In the genomic region with DNA sequence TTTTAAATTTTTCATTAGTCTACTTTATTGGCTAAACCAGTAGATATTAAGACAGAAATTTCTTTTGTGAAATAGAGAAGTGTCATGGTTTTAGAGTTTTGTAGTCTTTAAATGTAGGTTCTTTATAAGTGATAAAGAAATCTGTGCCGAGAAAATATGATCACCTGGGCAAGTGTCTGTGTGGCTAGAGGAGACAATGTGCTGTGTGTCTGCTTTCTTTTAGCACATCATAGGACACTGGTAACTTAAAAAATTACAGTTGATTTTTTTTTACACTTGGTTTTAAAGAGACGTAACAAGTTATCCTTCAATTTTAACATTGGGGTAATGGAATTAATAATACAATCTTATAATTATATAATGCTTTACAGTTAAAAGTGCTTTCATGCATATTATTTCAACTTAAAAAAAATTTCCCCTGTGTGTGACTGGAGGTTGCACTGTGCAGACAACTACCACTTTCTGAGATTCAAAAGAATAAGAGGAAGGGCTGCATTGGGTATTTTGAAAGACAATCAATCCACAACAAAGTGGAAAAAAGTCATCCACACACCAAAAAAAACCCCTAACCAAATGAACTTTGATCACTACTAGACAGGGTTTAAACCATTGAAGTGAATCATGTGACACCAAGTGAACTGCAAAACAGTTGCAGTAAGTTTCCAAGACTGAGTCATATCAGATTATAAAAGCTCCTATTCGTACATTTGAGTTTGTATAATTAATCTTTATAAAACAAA, we compare ENCODE assay signal across 8 cellular contexts. TPM values are rescaled to one million over a fixed set of nuclear protein-coding genes. Genes with fewer than 3 reads are reported as not detected.
DNase-seq lines count a peak whose midpoint lies in the region; ATAC-seq and TF ChIP-seq lines count a peak whose summit lies in the region.

No MANE protein-coding gene starts in this region.

- H3K36me3 ChIP-seq in uterus = no peaks in the 10 kb centered on the region
- no peaks in the 10 kb centered on the region for H3K36me3 ChIP-seq in trophoblast cell (ENCODE audit: control insufficient read depth in 1 of 2, insufficient read depth in 2 of 2, low read length in 2 of 2)
- H3K36me3 ChIP-seq in endodermal cell (ENCODE audit: control insufficient read depth, insufficient read depth, low read length) = no peaks in the 10 kb centered on the region

- H4K91ac ChIP-seq in trophoblast cell (ENCODE audit: low read depth, low read length) = no peak overlapping the region

- H3K4me1 Mint-ChIP-seq in activated T-cell treated with anti-CD3 and anti-CD28 coated beads, Interleukin-2, amount 50 U/mL, for 4 hours (ENCODE audit: low read depth) = peaks cover 77% of the 10 kb centered on the region
- H3K4me1 Mint-ChIP-seq in endodermal cell = no peaks in the 10 kb centered on the region

- H2BK12ac ChIP-seq in trophoblast cell (ENCODE audit: low read length) = no peak overlapping the region

- H2BK5ac ChIP-seq in trophoblast cell (ENCODE audit: low read depth, low read length, poor library complexity) = no peak overlapping the region

- H3K27ac ChIP-seq in uterus (no peak overlapping the region), trophoblast cell (ENCODE audit: low read depth, low read length) (no peak overlapping the region), endodermal cell (ENCODE audit: low read depth, low read length) (no peak overlapping the region)

- no peak overlapping the region for H2AK5ac ChIP-seq in trophoblast cell (ENCODE audit: low read length)

- no peak overlapping the region for H3K9ac ChIP-seq in trophoblast cell (ENCODE audit: low read length)
- H3K9ac ChIP-seq in endodermal cell (ENCODE audit: extremely low read depth, low read length, poor library complexity, severe bottlenecking) = no peak overlapping the region

- no peak overlapping the region for H4K8ac ChIP-seq in trophoblast cell (ENCODE audit: low read depth, low read length)

- TF ChIP-seq POLR2A in uterus (IDR thresholded peaks at IDR 0.05) = no peak

- H3K4me3 ChIP-seq in uterus (no peak overlapping the region), trophoblast cell (ENCODE audit: low read depth, low read length) (no peak overlapping the region), endodermal cell (ENCODE audit: low read length) (no peak overlapping the region)

- no peak overlapping the region for H3K23ac ChIP-seq in trophoblast cell (ENCODE audit: low read length)

- H2BK120ac ChIP-seq in trophoblast cell (ENCODE audit: insufficient read depth, low read length, poor library complexity) = no peak overlapping the region

- no peak overlapping the region for H3K4ac ChIP-seq in trophoblast cell (ENCODE audit: low read depth, low read length)

- H4K12ac ChIP-seq in trophoblast cell (ENCODE audit: low read depth, low read length) = no peak overlapping the region

- H3K27me3 ChIP-seq in uterus = no peaks in the 10 kb centered on the region
- H3K27me3 ChIP-seq in trophoblast cell (ENCODE audit: insufficient read depth, low read length) = no peaks in the 10 kb centered on the region
- H3K27me3 ChIP-seq in endodermal cell (ENCODE audit: control insufficient read depth, insufficient read depth, low read length, poor library complexity, severe bottlenecking) = no peaks in the 10 kb centered on the region

- no peak for DNase-seq in activated T-cell treated with anti-CD3 and anti-CD28 coated beads, Interleukin-2, amount 50 U/mL, for 4 hours
- DNase-seq in activated T-cell treated with anti-CD3 and anti-CD28 coated beads for 4 hours = no peak
- peak; percentile 4 for DNase-seq in T follicular helper cell (ENCODE audit: low read depth)
- DNase-seq in kidney glomerular epithelial cell (lab: John Stamatoyannopoulos, UW) = peak; percentile 26
- no peak for DNase-seq in uterus
- DNase-seq in trophoblast cell = no peak
- no peak for DNase-seq in endodermal cell

- no peak overlapping the region for H2AFZ ChIP-seq in trophoblast cell (ENCODE audit: insufficient read depth, low read length, poor library complexity)

- no peaks in the 10 kb centered on the region for H3K9me3 Mint-ChIP-seq in activated T-cell treated with anti-CD3 and anti-CD28 coated beads, Interleukin-2, amount 50 U/mL, for 4 hours
- no peaks in the 10 kb centered on the region for H3K9me3 Mint-ChIP-seq in endodermal cell

- no peak overlapping the region for H3K18ac ChIP-seq in trophoblast cell (ENCODE audit: low read length)

- no peaks in the 10 kb centered on the region for H3K79me2 ChIP-seq in trophoblast cell (ENCODE audit: control insufficient read depth, insufficient read depth, low read length, poor library complexity)

- H3K36me3 Mint-ChIP-seq in activated T-cell treated with anti-CD3 and anti-CD28 coated beads, Interleukin-2, amount 50 U/mL, for 4 hours (ENCODE audit: insufficient read depth) = peaks cover 24% of the 10 kb centered on the region
- no peaks in the 10 kb centered on the region for H3K36me3 Mint-ChIP-seq in endodermal cell (ENCODE audit: low read depth)

- no peak overlapping the region for H3K27ac Mint-ChIP-seq in endodermal cell

- H3K79me1 ChIP-seq in trophoblast cell (ENCODE audit: low read length) = no peaks in the 10 kb centered on the region

- no peaks in the 10 kb centered on the region for H3K27me3 Mint-ChIP-seq in activated T-cell treated with anti-CD3 and anti-CD28 coated beads, Interleukin-2, amount 50 U/mL, for 4 hours (ENCODE audit: low read depth)
- no peaks in the 10 kb centered on the region for H3K27me3 Mint-ChIP-seq in endodermal cell (ENCODE audit: insufficient read depth)

- H3K14ac ChIP-seq in trophoblast cell (ENCODE audit: low read length) = no peak overlapping the region

- ATAC-seq in activated T-cell treated with anti-CD3 and anti-CD28 coated beads, Interleukin-2, amount 50 U/mL, for 4 hours = peak; percentile 57 to 65
- ATAC-seq in HG02938 (IDR thresholded peaks at IDR 0.05; ENCODE audit: unreplicated experiment) = peak; percentile 58

- peak overlapping the region; percentile 59 for H3K4me3 Mint-ChIP-seq in activated T-cell treated with anti-CD3 and anti-CD28 coated beads, Interleukin-2, amount 50 U/mL, for 4 hours
- H3K4me3 Mint-ChIP-seq in endodermal cell = no peak overlapping the region

- no peaks in the 10 kb centered on the region for H3K4me1 ChIP-seq in uterus
- no peaks in the 10 kb centered on the region for H3K4me1 ChIP-seq in trophoblast cell (ENCODE audit: control insufficient read depth in 1 of 2, insufficient read depth in 2 of 2, low read length in 2 of 2)
- H3K4me1 ChIP-seq in endodermal cell (ENCODE audit: control insufficient read depth, insufficient read depth, low read length) = no peaks in the 10 kb centered on the region

- no CpG with 5 or more reads among the region's 3 CpGs for WGBS in trophoblast cell (ENCODE audit: extremely low coverage, insufficient coverage, insufficient read length)
- 88% methylated on average over 1 of the region's 3 CpGs; no CpG with 5 or more reads in 1 of the 2 experiments for WGBS in endodermal cell (ENCODE audit: insufficient coverage in 1 of 2, insufficient read length in 1 of 2), 2 experiments

- H3K9me3 ChIP-seq in uterus (no peaks in the 10 kb centered on the region), trophoblast cell (ENCODE audit: insufficient read depth, low read depth, low read length) (no peaks in the 10 kb centered on the region), endodermal cell (ENCODE audit: control insufficient read depth, low read length) (no peaks in the 10 kb centered on the region)

- TF ChIP-seq CTCF in uterus (IDR thresholded peaks at IDR 0.05) (no peak), endodermal cell (conservative IDR thresholded peaks at IDR 0.05) (no peak)

- intact Hi-C loops in uterus (cut with DNase I; ENCODE audit: low total_unique reads) = no loop called here

- no peak overlapping the region for H3K4me2 ChIP-seq in trophoblast cell (ENCODE audit: low read length)

RNA-seq across cellular contexts. Expression of a gene that starts 50.0 kb away (rescaled TPM):
- total RNA-seq in activated T-cell treated with anti-CD3 and anti-CD28 coated beads, Interleukin-2, amount 50 U/mL, for 4 hours = 100 to 1,000 TPM in 2 of 3 donors, 10 to 100 TPM in 1; 99.4 to 136 (median 115) TPM
- total RNA-seq in uterus = 1 to 10 TPM in 1 of 4 donors, under 1 TPM in 2, not detected in 1; 0.26 to 2.4 (median 0.95) TPM
- 0.17 and 0.25 TPM in 2 replicates for polyA plus RNA-seq in trophoblast cell (2013)
- total RNA-seq in endodermal cell = under 1 TPM; 0.20 to 0.24 TPM
- 0.32 TPM for polyA plus RNA-seq in endodermal cell (2013, experiment 1 of 2)
- polyA plus RNA-seq in endodermal cell (2013, experiment 2 of 2) = 0.21 TPM

Comparison
In these comparisons a context has a peak if more than half of its experiments do, and no peak if none do; other contexts are left out.
1. DNase-seq: peak in T follicular helper cell (single experiment) and kidney glomerular epithelial cell (single experiment); none in activated T-cell treated with anti-CD3 and anti-CD28 coated beads, Interleukin-2, amount 50 U/mL, for 4 hours (single experiment), activated T-cell treated with anti-CD3 and anti-CD28 coated beads for 4 hours (single experiment), uterus (0 of 2), trophoblast cell (0 of 2) and endodermal cell (single experiment).
2. RNA of a gene that starts 50.0 kb away (total RNA-seq): 99.4 to 136 TPM in activated T-cell treated with anti-CD3 and anti-CD28 coated beads, Interleukin-2, amount 50 U/mL, for 4 hours; 0.26 to 2.4 TPM in uterus and 0.20 to 0.24 TPM in endodermal cell; every median in the first group is over 10 times any median in the second.